Comparison of ENCODE assay signal across 1 cellular context in genomic region chr14:76977793-76978730, GRCh38.
TF ChIP-seq lines count a peak whose summit lies in the region.

No MANE protein-coding gene starts in this region.

TF ChIP-seq in GM12878, 131 proteins besides CTCF, POLR2A, EP300 and RAD21 (continued from another document):
- TF ChIP-seq ZNF592 (IDR thresholded peaks at IDR 0.05), result peak; percentile 29; the same call in 1 of the 2 replicates
- TF ChIP-seq TBL1XR1 (IDR thresholded peaks at IDR 0.05; ENCODE audit: low read depth, low read length), result peak; percentile 61; the same call in 1 of the 2 replicates
